Comparison of ENCODE assay signal across 8 cellular contexts in the genomic region with DNA sequence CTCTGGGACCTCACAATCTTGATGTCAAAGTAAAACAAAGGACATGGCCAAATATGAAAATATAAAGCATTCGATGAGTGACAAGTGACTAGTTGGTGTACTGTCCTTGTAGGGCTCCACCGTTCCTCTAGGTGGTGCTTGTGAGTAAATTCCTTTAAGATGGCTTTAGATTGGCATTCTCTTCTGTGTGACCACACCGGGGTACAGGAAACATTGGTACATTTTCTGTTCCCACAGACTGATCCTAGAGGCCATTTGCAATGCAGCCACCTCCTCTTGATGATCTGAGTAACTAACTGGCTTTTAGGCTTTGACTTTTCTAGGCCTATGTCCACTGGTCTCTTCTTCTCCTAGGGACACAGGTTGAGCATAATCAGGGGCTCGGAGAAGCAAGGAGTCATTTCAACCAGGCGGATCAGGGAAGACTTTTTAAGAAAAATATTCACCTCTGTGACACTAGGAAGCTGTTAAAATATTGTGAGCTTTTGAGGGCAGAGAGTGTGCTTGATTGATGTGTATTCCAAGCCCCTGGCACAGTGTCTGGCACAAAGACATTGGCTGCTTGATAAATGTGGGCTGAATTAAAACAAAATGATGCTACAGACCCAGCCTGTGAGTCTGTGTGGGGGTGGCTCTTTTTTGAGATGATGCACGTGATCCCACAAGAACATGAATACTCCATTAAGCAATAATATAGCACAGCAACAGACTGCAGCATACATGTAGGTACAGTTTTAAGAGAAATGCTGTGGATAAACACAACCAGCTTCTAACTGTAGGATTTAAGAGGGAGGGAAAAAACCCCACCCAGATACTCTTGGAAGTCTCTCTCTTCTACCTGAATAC. TPM values are rescaled to one million over a fixed set of nuclear protein-coding genes. Genes with fewer than 3 reads are reported as not detected.
DNase-seq lines count a peak whose midpoint lies in the region; ATAC-seq, FAIRE-seq and TF ChIP-seq lines count a peak whose summit lies in the region.

No MANE protein-coding gene starts in this region.

- H3K27ac ChIP-seq in DND-41 (ENCODE audit: low read length) = no peak overlapping the region
- H3K27ac ChIP-seq in transverse colon = no peak overlapping the region

- intact Hi-C loops in transverse colon (cut with DNase I; ENCODE audit: low total_unique reads) = loop anchor here (10.0 kb wide), 1 partner anchor 824 kb away; no protein-coding TSS in a partner anchor

- TF ChIP-seq CTCF in DND-41 (IDR thresholded peaks at IDR 0.05; ENCODE audit: borderline replicate concordance, extremely low read depth, low read length, poor library complexity, severe bottlenecking) (peak; percentile 86), transverse colon (IDR thresholded peaks at IDR 0.05) (peak; percentile 69 to 79 (median 73))

- H3K4me3 ChIP-seq in DND-41 (ENCODE audit: low read depth in 1 of 2, low read length in 2 of 2) (no peak overlapping the region), transverse colon (no peak overlapping the region)

- H3K27me3 ChIP-seq in DND-41 (ENCODE audit: insufficient read depth, low read length, poor library complexity) (no peaks in the 10 kb centered on the region), transverse colon (no peaks in the 10 kb centered on the region)

- H3K36me3 ChIP-seq in DND-41 (ENCODE audit: insufficient read depth, low read length) (peaks cover 9% of the 10 kb centered on the region), transverse colon (no peaks in the 10 kb centered on the region)

- TF ChIP-seq POLR2A in transverse colon (IDR thresholded peaks at IDR 0.05) = no peak

- peak; percentile 75 for ATAC-seq in DND-41 (ENCODE audit: insufficient read depth, low read depth)
- ATAC-seq in GM21390 (IDR thresholded peaks at IDR 0.05; ENCODE audit: unreplicated experiment) = peak; percentile 58
- ATAC-seq in HG03521 (IDR thresholded peaks at IDR 0.05; ENCODE audit: unreplicated experiment) = no peak

- H3K4me2 ChIP-seq in DND-41 (ENCODE audit: insufficient read depth, low read length) = no peak overlapping the region

- peak; percentile 53 for DNase-seq in DND-41
- peak; percentile 56 to 76 for DNase-seq in Kasumi-1 (lab: John Stamatoyannopoulos, UW)
- peak; percentile 21 to 64 for DNase-seq in dermis microvascular lymphatic vessel endothelial cell (ENCODE audit: low read depth in 2 of 2)
- DNase-seq in medulla oblongata (ENCODE audit: extremely low spot score) = peak; percentile 57
- DNase-seq in transverse colon = peak; percentile 50

- 62 to 80% methylated on average over 2 to 6 of the region's 6 CpGs for WGBS in transverse colon (ENCODE audit: low coverage in 1 of 2), 2 donors

- H2AFZ ChIP-seq in DND-41 (ENCODE audit: low read depth, low read length) = no peak overlapping the region

- H3K4me1 ChIP-seq in DND-41 (ENCODE audit: insufficient read depth, low read length) (peaks cover 7% of the 10 kb centered on the region; the same call in 1 of the 2 replicates), transverse colon (peaks cover 6 to 27% (median 21%) of the 10 kb centered on the region in 4 donors)

- no peaks in the 10 kb centered on the region for H4K20me1 ChIP-seq in DND-41 (ENCODE audit: insufficient read depth, low read length)

- in situ Hi-C loops in transverse colon (cut with MboI; ENCODE audit: low pct_ligation_motif_present in 1 of 4, low pct_unique_long_range_greater_than_20kb in 1 of 4, low sequenced_read_pairs in 3 of 4) = loop anchor here in 1 of 4 donors (10.0 kb wide), 1 partner anchor 904 kb away; the partner anchor contains the start of genes CCDC122 and LACC1

- no peaks in the 10 kb centered on the region for H3K79me2 ChIP-seq in DND-41 (ENCODE audit: insufficient read depth, low read length)

- H3K9me3 ChIP-seq in DND-41 (ENCODE audit: insufficient read depth, low read length, severe bottlenecking) = no peaks in the 10 kb centered on the region
- H3K9me3 ChIP-seq in transverse colon = no peaks in the 10 kb centered on the region

- H3K9ac ChIP-seq in DND-41 (ENCODE audit: low read depth, low read length) = no peak overlapping the region

- no peak for TF ChIP-seq EP300 in transverse colon (IDR thresholded peaks at IDR 0.05; ENCODE audit: low read depth)

- peak; percentile 7 for FAIRE-seq in TTC549 (lab: Jason Lieb, UNC)

RNA-seq across cellular contexts. Expression of gene EPSTI1, which starts 21.0 kb away (rescaled TPM):
- 2.3 and 3.4 TPM in 2 replicates for total RNA-seq in dermis microvascular lymphatic vessel endothelial cell
- 100 to 1,000 TPM in 1 of 4 donors, 10 to 100 TPM in 3; 13.1 to 145 (median 18.7) TPM for total RNA-seq in transverse colon

RNA-seq across cellular contexts. Expression of gene DNAJC15, which starts 52.3 kb away (rescaled TPM):
- total RNA-seq in dermis microvascular lymphatic vessel endothelial cell = 17.5 and 17.7 TPM in 2 replicates
- total RNA-seq in transverse colon = 10 to 100 TPM; 10.5 to 18.3 (median 11.4) TPM
